In the genomic region with DNA sequence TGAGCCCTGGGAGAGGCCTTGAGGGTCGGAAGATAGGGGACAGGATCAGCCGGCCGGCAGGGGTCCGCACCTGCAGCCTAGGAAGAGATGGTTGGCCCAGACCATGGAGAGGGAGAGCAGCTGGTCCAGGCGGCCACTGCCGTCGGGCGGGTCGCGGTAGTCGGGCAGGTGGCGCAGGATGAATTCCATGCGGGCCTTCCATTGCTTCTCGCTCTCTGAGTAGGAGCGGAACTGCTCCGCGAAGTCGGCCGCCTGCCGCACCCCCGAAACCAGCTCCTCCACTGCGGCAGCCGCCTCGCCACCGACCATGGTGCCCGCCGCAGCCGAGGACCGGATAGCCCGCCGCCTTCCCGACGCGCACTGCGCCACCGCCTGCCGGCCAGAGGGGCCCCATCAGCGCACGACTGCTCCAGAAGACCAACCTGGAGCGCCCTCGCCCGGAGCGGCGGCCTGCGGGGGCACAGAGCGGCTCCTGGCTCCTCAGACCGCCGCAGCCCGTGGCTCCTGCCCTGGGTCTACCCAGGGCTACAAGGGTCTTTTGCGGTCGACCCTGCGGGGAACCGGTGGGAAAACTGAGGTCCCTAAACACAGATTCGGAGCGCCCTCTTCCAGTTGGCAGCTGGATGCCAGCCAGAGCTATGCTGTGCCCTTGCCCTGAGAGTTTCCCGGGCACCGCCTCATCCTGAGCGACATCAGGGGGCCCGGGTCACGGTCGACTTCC, we compare ENCODE assay signal across 1 cellular context.
TF ChIP-seq lines count a peak whose summit lies in the region.

A gene with protein sequence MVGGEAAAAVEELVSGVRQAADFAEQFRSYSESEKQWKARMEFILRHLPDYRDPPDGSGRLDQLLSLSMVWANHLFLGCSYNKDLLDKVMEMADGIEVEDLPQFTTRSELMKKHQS (minus strand): TSS at position 336 of the 721 bp plus-strand sequence. CDS start 27 bp downstream, at position 309.

TF ChIP-seq in WTC11, 78 proteins besides CTCF, POLR2A, EP300 and RAD21 (continued from another document):
- TF ChIP-seq, protein P1, sequence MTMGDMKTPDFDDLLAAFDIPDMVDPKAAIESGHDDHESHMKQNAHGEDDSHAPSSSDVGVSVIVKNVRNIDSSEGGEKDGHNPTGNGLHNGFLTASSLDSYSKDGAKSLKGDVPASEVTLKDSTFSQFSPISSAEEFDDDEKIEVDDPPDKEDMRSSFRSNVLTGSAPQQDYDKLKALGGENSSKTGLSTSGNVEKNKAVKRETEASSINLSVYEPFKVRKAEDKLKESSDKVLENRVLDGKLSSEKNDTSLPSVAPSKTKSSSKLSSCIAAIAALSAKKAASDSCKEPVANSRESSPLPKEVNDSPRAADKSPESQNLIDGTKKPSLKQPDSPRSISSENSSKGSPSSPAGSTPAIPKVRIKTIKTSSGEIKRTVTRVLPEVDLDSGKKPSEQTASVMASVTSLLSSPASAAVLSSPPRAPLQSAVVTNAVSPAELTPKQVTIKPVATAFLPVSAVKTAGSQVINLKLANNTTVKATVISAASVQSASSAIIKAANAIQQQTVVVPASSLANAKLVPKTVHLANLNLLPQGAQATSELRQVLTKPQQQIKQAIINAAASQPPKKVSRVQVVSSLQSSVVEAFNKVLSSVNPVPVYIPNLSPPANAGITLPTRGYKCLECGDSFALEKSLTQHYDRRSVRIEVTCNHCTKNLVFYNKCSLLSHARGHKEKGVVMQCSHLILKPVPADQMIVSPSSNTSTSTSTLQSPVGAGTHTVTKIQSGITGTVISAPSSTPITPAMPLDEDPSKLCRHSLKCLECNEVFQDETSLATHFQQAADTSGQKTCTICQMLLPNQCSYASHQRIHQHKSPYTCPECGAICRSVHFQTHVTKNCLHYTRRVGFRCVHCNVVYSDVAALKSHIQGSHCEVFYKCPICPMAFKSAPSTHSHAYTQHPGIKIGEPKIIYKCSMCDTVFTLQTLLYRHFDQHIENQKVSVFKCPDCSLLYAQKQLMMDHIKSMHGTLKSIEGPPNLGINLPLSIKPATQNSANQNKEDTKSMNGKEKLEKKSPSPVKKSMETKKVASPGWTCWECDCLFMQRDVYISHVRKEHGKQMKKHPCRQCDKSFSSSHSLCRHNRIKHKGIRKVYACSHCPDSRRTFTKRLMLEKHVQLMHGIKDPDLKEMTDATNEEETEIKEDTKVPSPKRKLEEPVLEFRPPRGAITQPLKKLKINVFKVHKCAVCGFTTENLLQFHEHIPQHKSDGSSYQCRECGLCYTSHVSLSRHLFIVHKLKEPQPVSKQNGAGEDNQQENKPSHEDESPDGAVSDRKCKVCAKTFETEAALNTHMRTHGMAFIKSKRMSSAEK (CRISPR knock-in tag; IDR thresholded peaks at IDR 0.05; ENCODE audit: borderline replicate concordance), result 0 out of 2 replicates have a peak, but pooled peaks have one; percentile 53
- TF ChIP-seq, protein P2, sequence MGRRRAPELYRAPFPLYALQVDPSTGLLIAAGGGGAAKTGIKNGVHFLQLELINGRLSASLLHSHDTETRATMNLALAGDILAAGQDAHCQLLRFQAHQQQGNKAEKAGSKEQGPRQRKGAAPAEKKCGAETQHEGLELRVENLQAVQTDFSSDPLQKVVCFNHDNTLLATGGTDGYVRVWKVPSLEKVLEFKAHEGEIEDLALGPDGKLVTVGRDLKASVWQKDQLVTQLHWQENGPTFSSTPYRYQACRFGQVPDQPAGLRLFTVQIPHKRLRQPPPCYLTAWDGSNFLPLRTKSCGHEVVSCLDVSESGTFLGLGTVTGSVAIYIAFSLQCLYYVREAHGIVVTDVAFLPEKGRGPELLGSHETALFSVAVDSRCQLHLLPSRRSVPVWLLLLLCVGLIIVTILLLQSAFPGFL (CRISPR knock-in tag; IDR thresholded peaks at IDR 0.05; ENCODE audit: borderline replicate concordance), result no peak
- TF ChIP-seq TEAD1 (CRISPR knock-in tag; IDR thresholded peaks at IDR 0.05) (peak; percentile 81), JAZF1 (CRISPR knock-in tag; IDR thresholded peaks at IDR 0.05) (no peak), ELF4 (CRISPR knock-in tag; IDR thresholded peaks at IDR 0.05; ENCODE audit: low read depth) (no peak), ZNF396 (CRISPR knock-in tag; IDR thresholded peaks at IDR 0.05; ENCODE audit: borderline replicate concordance) (no peak), ZNF138 (CRISPR knock-in tag; conservative IDR thresholded peaks at IDR 0.05) (no peak), ZNF232 (CRISPR knock-in tag; IDR thresholded peaks at IDR 0.05) (peak; percentile 91; the same call in 1 of the 2 replicates), SMAD3 (CRISPR knock-in tag; IDR thresholded peaks at IDR 0.05; ENCODE audit: borderline replicate concordance) (peak; percentile 57; the same call in 1 of the 2 replicates), NFATC4 (CRISPR knock-in tag; IDR thresholded peaks at IDR 0.05) (no peak), TEAD4 (CRISPR knock-in tag; IDR thresholded peaks at IDR 0.05) (no peak), ZNF416 (CRISPR knock-in tag; IDR thresholded peaks at IDR 0.05) (0 out of 2 replicates have a peak, but pooled peaks have one; percentile 46), MYBL2 (CRISPR knock-in tag; IDR thresholded peaks at IDR 0.05) (peak; percentile 96), RORB (CRISPR knock-in tag; IDR thresholded peaks at IDR 0.05) (no peak), FOXP1 (CRISPR knock-in tag; IDR thresholded peaks at IDR 0.05; ENCODE audit: borderline replicate concordance) (peak; percentile 97), ETV6 (CRISPR knock-in tag; IDR thresholded peaks at IDR 0.05) (peak; percentile 85; the same call in 1 of the 2 replicates), FOXJ3 (CRISPR knock-in tag; IDR thresholded peaks at IDR 0.05; ENCODE audit: borderline replicate concordance) (no peak), PRRX2 (CRISPR knock-in tag; IDR thresholded peaks at IDR 0.05) (no peak), ZBTB21 (CRISPR knock-in tag; IDR thresholded peaks at IDR 0.05; ENCODE audit: borderline replicate concordance) (peak; percentile 75; the same call in 1 of the 2 replicates)
- TF ChIP-seq, protein P3, sequence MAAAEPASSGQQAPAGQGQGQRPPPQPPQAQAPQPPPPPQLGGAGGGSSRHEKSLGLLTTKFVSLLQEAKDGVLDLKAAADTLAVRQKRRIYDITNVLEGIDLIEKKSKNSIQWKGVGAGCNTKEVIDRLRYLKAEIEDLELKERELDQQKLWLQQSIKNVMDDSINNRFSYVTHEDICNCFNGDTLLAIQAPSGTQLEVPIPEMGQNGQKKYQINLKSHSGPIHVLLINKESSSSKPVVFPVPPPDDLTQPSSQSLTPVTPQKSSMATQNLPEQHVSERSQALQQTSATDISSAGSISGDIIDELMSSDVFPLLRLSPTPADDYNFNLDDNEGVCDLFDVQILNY (CRISPR knock-in tag; IDR thresholded peaks at IDR 0.05), result peak; percentile 73; the same call in 1 of the 2 replicates
- TF ChIP-seq, protein P4, sequence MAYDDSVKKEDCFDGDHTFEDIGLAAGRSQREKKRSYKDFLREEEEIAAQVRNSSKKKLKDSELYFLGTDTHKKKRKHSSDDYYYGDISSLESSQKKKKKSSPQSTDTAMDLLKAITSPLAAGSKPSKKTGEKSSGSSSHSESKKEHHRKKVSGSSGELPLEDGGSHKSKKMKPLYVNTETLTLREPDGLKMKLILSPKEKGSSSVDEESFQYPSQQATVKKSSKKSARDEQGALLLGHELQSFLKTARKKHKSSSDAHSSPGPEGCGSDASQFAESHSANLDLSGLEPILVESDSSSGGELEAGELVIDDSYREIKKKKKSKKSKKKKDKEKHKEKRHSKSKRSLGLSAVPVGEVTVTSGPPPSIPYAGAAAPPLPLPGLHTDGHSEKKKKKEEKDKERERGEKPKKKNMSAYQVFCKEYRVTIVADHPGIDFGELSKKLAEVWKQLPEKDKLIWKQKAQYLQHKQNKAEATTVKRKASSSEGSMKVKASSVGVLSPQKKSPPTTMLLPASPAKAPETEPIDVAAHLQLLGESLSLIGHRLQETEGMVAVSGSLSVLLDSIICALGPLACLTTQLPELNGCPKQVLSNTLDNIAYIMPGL (CRISPR knock-in tag; IDR thresholded peaks at IDR 0.05), result peak; percentile 99
- TF ChIP-seq, protein P5, sequence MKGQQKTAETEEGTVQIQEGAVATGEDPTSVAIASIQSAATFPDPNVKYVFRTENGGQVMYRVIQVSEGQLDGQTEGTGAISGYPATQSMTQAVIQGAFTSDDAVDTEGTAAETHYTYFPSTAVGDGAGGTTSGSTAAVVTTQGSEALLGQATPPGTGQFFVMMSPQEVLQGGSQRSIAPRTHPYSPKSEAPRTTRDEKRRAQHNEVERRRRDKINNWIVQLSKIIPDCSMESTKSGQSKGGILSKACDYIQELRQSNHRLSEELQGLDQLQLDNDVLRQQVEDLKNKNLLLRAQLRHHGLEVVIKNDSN (CRISPR knock-in tag; IDR thresholded peaks at IDR 0.05), result peak; percentile 64
- TF ChIP-seq, protein P6, sequence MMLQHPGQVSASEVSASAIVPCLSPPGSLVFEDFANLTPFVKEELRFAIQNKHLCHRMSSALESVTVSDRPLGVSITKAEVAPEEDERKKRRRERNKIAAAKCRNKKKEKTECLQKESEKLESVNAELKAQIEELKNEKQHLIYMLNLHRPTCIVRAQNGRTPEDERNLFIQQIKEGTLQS (CRISPR knock-in tag; conservative IDR thresholded peaks at IDR 0.05), result 0 out of 2 replicates have a peak, but pooled peaks have one; percentile 43
- TF ChIP-seq, protein P7, sequence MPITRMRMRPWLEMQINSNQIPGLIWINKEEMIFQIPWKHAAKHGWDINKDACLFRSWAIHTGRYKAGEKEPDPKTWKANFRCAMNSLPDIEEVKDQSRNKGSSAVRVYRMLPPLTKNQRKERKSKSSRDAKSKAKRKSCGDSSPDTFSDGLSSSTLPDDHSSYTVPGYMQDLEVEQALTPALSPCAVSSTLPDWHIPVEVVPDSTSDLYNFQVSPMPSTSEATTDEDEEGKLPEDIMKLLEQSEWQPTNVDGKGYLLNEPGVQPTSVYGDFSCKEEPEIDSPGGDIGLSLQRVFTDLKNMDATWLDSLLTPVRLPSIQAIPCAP (CRISPR knock-in tag; IDR thresholded peaks at IDR 0.05), result 0 out of 2 replicates have a peak, but pooled peaks have one; percentile 75
- TF ChIP-seq, protein P8, sequence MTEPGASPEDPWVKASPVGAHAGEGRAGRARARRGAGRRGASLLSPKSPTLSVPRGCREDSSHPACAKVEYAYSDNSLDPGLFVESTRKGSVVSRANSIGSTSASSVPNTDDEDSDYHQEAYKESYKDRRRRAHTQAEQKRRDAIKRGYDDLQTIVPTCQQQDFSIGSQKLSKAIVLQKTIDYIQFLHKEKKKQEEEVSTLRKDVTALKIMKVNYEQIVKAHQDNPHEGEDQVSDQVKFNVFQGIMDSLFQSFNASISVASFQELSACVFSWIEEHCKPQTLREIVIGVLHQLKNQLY (CRISPR knock-in tag; IDR thresholded peaks at IDR 0.05), result 0 out of 2 replicates have a peak, but pooled peaks have one; percentile 23
- TF ChIP-seq, protein P9, sequence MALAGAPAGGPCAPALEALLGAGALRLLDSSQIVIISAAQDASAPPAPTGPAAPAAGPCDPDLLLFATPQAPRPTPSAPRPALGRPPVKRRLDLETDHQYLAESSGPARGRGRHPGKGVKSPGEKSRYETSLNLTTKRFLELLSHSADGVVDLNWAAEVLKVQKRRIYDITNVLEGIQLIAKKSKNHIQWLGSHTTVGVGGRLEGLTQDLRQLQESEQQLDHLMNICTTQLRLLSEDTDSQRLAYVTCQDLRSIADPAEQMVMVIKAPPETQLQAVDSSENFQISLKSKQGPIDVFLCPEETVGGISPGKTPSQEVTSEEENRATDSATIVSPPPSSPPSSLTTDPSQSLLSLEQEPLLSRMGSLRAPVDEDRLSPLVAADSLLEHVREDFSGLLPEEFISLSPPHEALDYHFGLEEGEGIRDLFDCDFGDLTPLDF (CRISPR knock-in tag; IDR thresholded peaks at IDR 0.05), result peak; percentile 80
